Comparison of ENCODE assay signal across 20 cellular contexts in genomic region chr20:479487-479886, GRCh38. TPM values are rescaled to one million over a fixed set of nuclear protein-coding genes. Genes with fewer than 3 reads are reported as not detected.
DNase-seq lines count a peak whose midpoint lies in the region; ATAC-seq lines count a peak whose summit lies in the region.
"Had no signal": no experiment of that assay in that cellular context is flagged by ENCODE, and none has a peak within 500 bp of the region (broad histone marks: within the 10 kb centered on the region; RNA-seq: fewer than 3 reads in every experiment).

No MANE protein-coding gene starts in this region.

- no peaks in the 10 kb centered on the region for H3K27me3 Mint-ChIP-seq in activated naive CD8-positive, alpha-beta T cell
- no peaks in the 10 kb centered on the region for H3K27me3 Mint-ChIP-seq in activated naive CD8-positive, alpha-beta T cell treated with anti-CD3 and anti-CD28 coated beads, Interleukin-2, amount 50 U/mL, for 24 hours
- H3K27me3 Mint-ChIP-seq in T-helper 17 cell: no peaks in the 10 kb centered on the region
- H3K27me3 Mint-ChIP-seq: central memory CD8-positive, alpha-beta T cell; stimulated activated naive CD8-positive, alpha-beta T cell treated with anti-CD3 and anti-CD28 coated beads, Interleukin-15, Interleukin-2, amounts not matched to agents 100 ng/mL and 50 ng/mL, for 24 hours had no signal

- H3K27ac Mint-ChIP-seq in activated naive CD8-positive, alpha-beta T cell: peak overlapping the region; percentile 23
- H3K27ac Mint-ChIP-seq in activated naive CD8-positive, alpha-beta T cell treated with anti-CD3 and anti-CD28 coated beads, Interleukin-2, amount 50 U/mL, for 24 hours: no peak overlapping the region
- peak overlapping the region; percentile 70 for H3K27ac Mint-ChIP-seq in T-helper 17 cell
- H3K27ac Mint-ChIP-seq: CD8-positive, alpha-beta T cell; neural progenitor cell had no signal

- no peak overlapping the region for H3K4me3 ChIP-seq in skeletal muscle satellite cell (ENCODE audit: low read length)
- H3K4me3 ChIP-seq: neural progenitor cell, spleen, thoracic aorta, uterus had no signal

- H3K9me3 ChIP-seq in T-helper 17 cell (ENCODE audit: control insufficient read depth, low read length, poor library complexity, severe bottlenecking): no peaks in the 10 kb centered on the region
- H3K9me3 ChIP-seq in skeletal muscle satellite cell (replicated peaks; ENCODE audit: low read length): no peaks in the 10 kb centered on the region
- H3K9me3 ChIP-seq: BE2C, spleen, thoracic aorta, uterus had no signal

- peak overlapping the region; percentile 60 for H3K4me2 ChIP-seq in skeletal muscle satellite cell (ENCODE audit: low read length)
- H3K4me2 ChIP-seq: neural progenitor cell had no signal

- no peaks in the 10 kb centered on the region for H3K9me3 Mint-ChIP-seq in activated naive CD8-positive, alpha-beta T cell (ENCODE audit: low read depth)
- H3K9me3 Mint-ChIP-seq in activated naive CD8-positive, alpha-beta T cell treated with anti-CD3 and anti-CD28 coated beads, Interleukin-2, amount 50 U/mL, for 24 hours: no peaks in the 10 kb centered on the region
- H3K9me3 Mint-ChIP-seq: CD8-positive, alpha-beta T cell; central memory CD8-positive, alpha-beta T cell; neural progenitor cell; stimulated activated naive CD8-positive, alpha-beta T cell treated with anti-CD3 and anti-CD28 coated beads, Interleukin-15, Interleukin-2, amounts not matched to agents 100 ng/mL and 50 ng/mL, for 24 hours had no signal

- ATAC-seq in activated naive CD8-positive, alpha-beta T cell treated with anti-CD3 and anti-CD28 coated beads, Interleukin-2, amount 50 U/mL, for 24 hours: no peak
- ATAC-seq in T-helper 17 cell (no peak), esophagus mucosa (no peak)

- H3K27me3 ChIP-seq in skeletal muscle satellite cell (ENCODE audit: control insufficient read depth, insufficient read depth, low read length): no peaks in the 10 kb centered on the region
- H3K27me3 ChIP-seq: BE2C, neural progenitor cell, spleen, uterus had no signal

- DNase-seq in activated naive CD8-positive, alpha-beta T cell treated with anti-CD3 and anti-CD28 coated beads, Interleukin-2, amount 50 U/mL, for 24 hours: no peak
- no peak for DNase-seq in T-helper 17 cell
- peak; percentile 38 for DNase-seq in fibroblast of gingiva (ENCODE audit: low read depth)
- no peak for DNase-seq in KG1 (lab: John Stamatoyannopoulos, UW)
- DNase-seq in NCI-H1694 (lab: John Stamatoyannopoulos, UW): no peak
- DNase-seq: activated CD8-positive, alpha-beta memory T cell treated with anti-CD3 and anti-CD28 coated beads for 24 hours; glutamatergic neuron; left ventricle myocardium superior; spleen; stimulated activated CD4-positive, alpha-beta T cell treated with anti-CD3 and anti-CD28 coated beads, Interleukin-2, amount 100 ng/mL, for 24 hours; uterus had no signal

- peaks cover 32% of the 10 kb centered on the region for H3K4me1 ChIP-seq in skeletal muscle satellite cell (ENCODE audit: control insufficient read depth, insufficient read depth, low read length)
- H3K4me1 ChIP-seq: BE2C, neural progenitor cell, uterus had no signal

- peaks cover 43% of the 10 kb centered on the region for H3K36me3 ChIP-seq in skeletal muscle satellite cell (ENCODE audit: insufficient read depth, low read length)
- H3K36me3 ChIP-seq: uterus had no signal

- peak overlapping the region; percentile 31 for H3K9ac ChIP-seq in skeletal muscle satellite cell (ENCODE audit: low read depth, low read length)
- H3K9ac ChIP-seq: neural progenitor cell had no signal

- H3K4me3 Mint-ChIP-seq in activated naive CD8-positive, alpha-beta T cell: no peak overlapping the region
- no peak overlapping the region for H3K4me3 Mint-ChIP-seq in activated naive CD8-positive, alpha-beta T cell treated with anti-CD3 and anti-CD28 coated beads, Interleukin-2, amount 50 U/mL, for 24 hours
- H3K4me3 Mint-ChIP-seq in T-helper 17 cell: no peak overlapping the region
- H3K4me3 Mint-ChIP-seq: CD8-positive, alpha-beta T cell; central memory CD8-positive, alpha-beta T cell; neural progenitor cell; stimulated activated naive CD8-positive, alpha-beta T cell treated with anti-CD3 and anti-CD28 coated beads, Interleukin-15, Interleukin-2, amounts not matched to agents 100 ng/mL and 50 ng/mL, for 24 hours had no signal

- peaks cover 4% of the 10 kb centered on the region for H3K36me3 Mint-ChIP-seq in activated naive CD8-positive, alpha-beta T cell
- peaks cover 25% of the 10 kb centered on the region for H3K36me3 Mint-ChIP-seq in activated naive CD8-positive, alpha-beta T cell treated with anti-CD3 and anti-CD28 coated beads, Interleukin-2, amount 50 U/mL, for 24 hours (ENCODE audit: low read depth)
- peaks cover 4% of the 10 kb centered on the region for H3K36me3 Mint-ChIP-seq in T-helper 17 cell (ENCODE audit: low read depth)

- H3K4me1 Mint-ChIP-seq in activated naive CD8-positive, alpha-beta T cell (ENCODE audit: low read depth): peaks cover 20% of the 10 kb centered on the region
- peaks cover 16% of the 10 kb centered on the region for H3K4me1 Mint-ChIP-seq in activated naive CD8-positive, alpha-beta T cell treated with anti-CD3 and anti-CD28 coated beads, Interleukin-2, amount 50 U/mL, for 24 hours
- peaks cover 19% of the 10 kb centered on the region for H3K4me1 Mint-ChIP-seq in T-helper 17 cell
- H3K4me1 Mint-ChIP-seq: neural progenitor cell had no signal

RNA-seq across cellular contexts. Expression of gene TBC1D20, which starts 17.2 kb away (rescaled TPM):
- total RNA-seq in T-helper 17 cell: 10 to 100 TPM; 20.6 to 29.4 TPM
- total RNA-seq in skeletal muscle satellite cell (2012; rRNA removed): 30.4 and 32.1 TPM in 2 replicates
- total RNA-seq in esophagus mucosa: 18.8 TPM
